ENCODE assay signal across 12 cellular contexts in the genomic region with DNA sequence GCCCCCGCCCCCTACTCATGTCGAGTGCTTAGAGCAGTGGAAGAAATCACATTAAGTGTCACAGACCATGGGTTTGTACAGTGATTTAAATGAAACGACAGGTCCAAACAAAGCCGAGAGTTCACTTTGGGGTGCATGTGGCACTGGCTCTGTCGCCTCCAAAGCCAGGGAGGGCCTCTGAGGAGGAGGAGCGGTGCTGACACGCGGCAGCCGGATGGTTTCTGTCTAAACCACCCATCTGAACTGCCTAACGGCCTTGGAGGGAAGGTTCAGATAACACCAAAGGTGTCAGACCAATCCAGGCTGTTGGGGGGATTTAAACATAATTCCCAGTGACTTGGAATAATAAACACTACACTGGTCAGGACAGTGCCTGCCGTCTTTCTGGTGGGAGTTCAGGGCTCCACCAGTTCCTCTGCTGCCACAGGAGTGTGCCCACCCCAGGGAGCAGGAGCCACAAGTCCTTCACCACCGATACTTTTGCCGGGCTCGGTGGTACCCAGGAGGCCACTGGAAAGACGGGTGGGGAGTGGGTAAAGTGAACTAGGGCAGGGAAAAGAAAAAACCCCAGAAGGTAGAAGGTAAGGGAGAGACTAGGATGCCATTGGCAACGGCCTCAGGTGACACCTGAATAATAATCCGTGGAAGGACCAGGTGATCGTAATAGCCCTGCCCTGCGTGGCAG.
DNase-seq lines count a peak whose midpoint lies in the region; ATAC-seq, FAIRE-seq and TF ChIP-seq lines count a peak whose summit lies in the region.
"Had no signal": no experiment of that assay in that cellular context is flagged by ENCODE, and none has a peak within 500 bp of the region (broad histone marks: within the 10 kb centered on the region; RNA-seq: fewer than 3 reads in every experiment).

No MANE protein-coding gene starts in this region.

- POLR2A ChIA-PET in SK-N-SH (lab: Yijun Ruan, JAX): interaction anchor here (0.6 to 0.7 kb wide), 2 partner anchors 97 to 130 kb away, joined by 3 to 6 read pairs; no protein-coding TSS in a partner anchor
- POLR2A ChIA-PET in activated CD8-positive, alpha-beta T cell treated with anti-CD3 and anti-CD28 coated beads, Interleukin-2, amount 10 ng/mL, durations not matched to agents 7 days and 5 days (lab: Charles Lee): interaction anchor here (0.7 to 2.0 kb wide), 8 partner anchors 12 to 257 kb away, joined by 3 to 5 read pairs (median 4); no protein-coding TSS in a partner anchor

- no peak for FAIRE-seq in keratinocyte (lab: Jason Lieb, UNC)
- FAIRE-seq: A204.1, colon had no signal

- H3F3A ChIP-seq in SK-N-SH (replicated peaks; ENCODE audit: insufficient read depth): peaks cover 30% of the 10 kb centered on the region

- H3K9me2 ChIP-seq in SK-N-SH: no peaks in the 10 kb centered on the region

- peaks cover 70% of the 10 kb centered on the region for H3K4me1 Mint-ChIP-seq in activated CD8-positive, alpha-beta T cell treated with anti-CD3 and anti-CD28 coated beads, Interleukin-2, amount 10 ng/mL, durations not matched to agents 7 days and 5 days (ENCODE audit: low read depth)

- H3K4me3 Mint-ChIP-seq in activated CD8-positive, alpha-beta T cell treated with anti-CD3 and anti-CD28 coated beads, Interleukin-2, amount 10 ng/mL, durations not matched to agents 7 days and 5 days: peak overlapping the region; percentile 79

- peaks cover 4% of the 10 kb centered on the region for H3K9me1 ChIP-seq in keratinocyte (ENCODE audit: control insufficient read depth, extremely low read depth, insufficient read depth, low read length)

- peaks cover 11% of the 10 kb centered on the region for H3K36me3 Mint-ChIP-seq in activated CD8-positive, alpha-beta T cell treated with anti-CD3 and anti-CD28 coated beads, Interleukin-2, amount 10 ng/mL, durations not matched to agents 7 days and 5 days (ENCODE audit: low read depth)

- H3K9me3 Mint-ChIP-seq in activated CD8-positive, alpha-beta T cell treated with anti-CD3 and anti-CD28 coated beads, Interleukin-2, amount 10 ng/mL, durations not matched to agents 7 days and 5 days (ENCODE audit: insufficient read depth): no peaks in the 10 kb centered on the region

- peak overlapping the region; percentile 95 for H3K27ac Mint-ChIP-seq in activated CD8-positive, alpha-beta T cell treated with anti-CD3 and anti-CD28 coated beads, Interleukin-2, amount 10 ng/mL, durations not matched to agents 7 days and 5 days

- CTCF ChIA-PET in SK-N-SH (lab: Yijun Ruan, JAX): interaction anchor here (0.7 to 4.2 kb wide), 28 partner anchors 8 to 1698 kb away, joined by 3 to 68 read pairs (median 6); no protein-coding TSS in a partner anchor
- CTCF ChIA-PET in activated CD8-positive, alpha-beta T cell treated with anti-CD3 and anti-CD28 coated beads, Interleukin-2, amount 10 ng/mL, durations not matched to agents 7 days and 5 days (lab: Charles Lee): interaction anchor here (0.6 to 3.4 kb wide), 33 partner anchors 10 to 1006 kb away, joined by 3 to 32 read pairs (median 4); a partner anchor contains a TSS

- H3K4me3 ChIP-seq in SK-N-SH (ENCODE audit: low read depth in 2 of 2, low read length in 1 of 2) (peak overlapping the region; percentile 9 to 56), keratinocyte (ENCODE audit: control insufficient read depth in 2 of 3, extremely low read depth in 1 of 3, insufficient read depth in 2 of 3, low read depth in 1 of 3, low read length in 3 of 3) (no peak overlapping the region), suprapubic skin (peak overlapping the region; percentile 20)

- TF ChIP-seq EP300 in SK-N-SH (IDR thresholded peaks at IDR 0.05; ENCODE audit: borderline replicate concordance in 1 of 2, low read depth in 1 of 2, low read length in 1 of 2) (no peak), suprapubic skin (IDR thresholded peaks at IDR 0.05) (no peak)

- H3K36me3 ChIP-seq in SK-N-SH (replicated peaks in 1 of 2; ENCODE audit: control insufficient read depth in 1 of 2, insufficient read depth in 2 of 2, low read length in 1 of 2): peaks cover 0 to 5% of the 10 kb centered on the region in 2 experiments
- peaks cover 6 to 9% of the 10 kb centered on the region in 2 experiments for H3K36me3 ChIP-seq in keratinocyte (ENCODE audit: control insufficient read depth in 2 of 2, extremely low read depth in 1 of 2, insufficient read depth in 2 of 2, low read length in 2 of 2)
- peaks cover under 1% of the 10 kb centered on the region for H3K36me3 ChIP-seq in suprapubic skin

- no peaks in the 10 kb centered on the region for H3K27me3 ChIP-seq in SK-N-SH (ENCODE audit: insufficient read depth)
- no peaks in the 10 kb centered on the region for H3K27me3 ChIP-seq in keratinocyte (ENCODE audit: control insufficient read depth, extremely low read depth, insufficient read depth, low read length)
- H3K27me3 ChIP-seq in suprapubic skin: no peaks in the 10 kb centered on the region

- peak overlapping the region; percentile 80 to 97 for H3K27ac ChIP-seq in SK-N-SH (ENCODE audit: low read depth in 2 of 2, low read length in 1 of 2)
- peak overlapping the region; percentile 18 for H3K27ac ChIP-seq in keratinocyte (ENCODE audit: control insufficient read depth, insufficient read depth, low read length)
- H3K27ac ChIP-seq in suprapubic skin: peak overlapping the region; percentile 73

- H4K20me1 ChIP-seq in SK-N-SH (ENCODE audit: insufficient read depth): peaks cover 96% of the 10 kb centered on the region
- peaks cover 24% of the 10 kb centered on the region for H4K20me1 ChIP-seq in keratinocyte (ENCODE audit: control insufficient read depth, extremely low read depth, insufficient read depth, low read length)

- no peak for ATAC-seq in SK-N-SH treated with all-trans-retinoic acid at 6 μM for 48 hours
- no peak for ATAC-seq in activated CD8-positive, alpha-beta T cell treated with anti-CD3 and anti-CD28 coated beads, Interleukin-2, amount 10 ng/mL, durations not matched to agents 7 days and 5 days

- peaks cover 38 to 62% of the 10 kb centered on the region in 2 experiments for H3K4me1 ChIP-seq in SK-N-SH (ENCODE audit: control insufficient read depth in 1 of 2, insufficient read depth in 2 of 2, low read depth in 1 of 2, low read length in 1 of 2)
- H3K4me1 ChIP-seq in keratinocyte (ENCODE audit: control insufficient read depth, extremely low read depth, insufficient read depth, low read length): peaks cover 21% of the 10 kb centered on the region
- H3K4me1 ChIP-seq in suprapubic skin: peaks cover 77% of the 10 kb centered on the region

- H3K4me2 ChIP-seq in SK-N-SH: peak overlapping the region; percentile 83
- H3K4me2 ChIP-seq in keratinocyte (ENCODE audit: control insufficient read depth, extremely low read depth, insufficient read depth, low read depth, low read length): peak overlapping the region; percentile 63

- H3K79me2 ChIP-seq in SK-N-SH (ENCODE audit: insufficient read depth) (peaks cover 84% of the 10 kb centered on the region), keratinocyte (ENCODE audit: control insufficient read depth, insufficient read depth, low read length) (peaks cover 83% of the 10 kb centered on the region)

- no peaks in the 10 kb centered on the region for H3K9me3 ChIP-seq in SK-N-SH
- H3K9me3 ChIP-seq in keratinocyte (ENCODE audit: control insufficient read depth, low read depth, low read length): no peaks in the 10 kb centered on the region
- no peaks in the 10 kb centered on the region for H3K9me3 ChIP-seq in suprapubic skin

- WGBS in SK-N-SH (ENCODE audit: low lambda C conversion rate): 73% methylated on average over 17 of the region's 19 CpGs
- 46% methylated on average over 19 of the region's 19 CpGs for WGBS in suprapubic skin

- H2AFZ ChIP-seq in SK-N-SH (ENCODE audit: low read depth) (no peak overlapping the region), keratinocyte (ENCODE audit: control insufficient read depth, low read length) (no peak overlapping the region)

- no peaks in the 10 kb centered on the region for H3K27me3 Mint-ChIP-seq in activated CD8-positive, alpha-beta T cell treated with anti-CD3 and anti-CD28 coated beads, Interleukin-2, amount 10 ng/mL, durations not matched to agents 7 days and 5 days (ENCODE audit: low read depth)

- TF ChIP-seq POLR2A in suprapubic skin (IDR thresholded peaks at IDR 0.05): no peak

- dilution Hi-C loops in keratinocyte (cut with MboI; ENCODE audit: extremely low pct_ligation_motif_present, low sequenced_read_pairs): no loop called here

- peak overlapping the region; percentile 48; the same call in 1 of the 2 replicates for H3K9ac ChIP-seq in SK-N-SH
- H3K9ac ChIP-seq in keratinocyte (ENCODE audit: control insufficient read depth, extremely low read depth, insufficient read depth, low read length): no peak overlapping the region

- DNase-seq in SK-N-SH (no peak), keratinocyte (ENCODE audit: low read depth, low spot score) (no peak), suprapubic skin (ENCODE audit: low spot score in 2 of 2) (no peak), mucosa of gallbladder (ENCODE audit: low spot score) (no peak), NOMO-1 treated with DMSO at 0.1 percent for 48 hours (lab: John Stamatoyannopoulos, UW; ENCODE audit: unreplicated experiment) (no peak)
- DNase-seq in activated CD8-positive, alpha-beta T cell treated with anti-CD3 and anti-CD28 coated beads, Interleukin-2, amount 10 ng/mL, durations not matched to agents 7 days and 5 days: no peak
- no peak for DNase-seq in activated CD8-positive, alpha-beta memory T cell treated with anti-CD3 and anti-CD28 coated beads, Interleukin-2, amount 50 U/mL, for 48 hours
- DNase-seq: occipital lobe, SIG-M5 had no signal

- TF ChIP-seq CTCF in SK-N-SH (IDR thresholded peaks at IDR 0.05): no peak
- no peak for TF ChIP-seq CTCF in keratinocyte (optimal IDR thresholded peaks at IDR 0.05 in 1 of 3, IDR thresholded peaks at IDR 0.05 in 1 of 3, conservative IDR thresholded peaks at IDR 0.05 in 1 of 3; ENCODE audit: extremely low read depth in 1 of 3, insufficient read depth in 2 of 3, low read length in 3 of 3)
- no peak for TF ChIP-seq CTCF in suprapubic skin (IDR thresholded peaks at IDR 0.05)

- TF ChIP-seq RAD21 in SK-N-SH (IDR thresholded peaks at IDR 0.05; ENCODE audit: low read length): no peak

TF ChIP-seq in SK-N-SH, 30 proteins besides CTCF, POLR2A, EP300 and RAD21 (continues in another document):
- TF ChIP-seq YY1 (IDR thresholded peaks at IDR 0.05; ENCODE audit: low read depth): no peak
- TF ChIP-seq, protein P1, sequence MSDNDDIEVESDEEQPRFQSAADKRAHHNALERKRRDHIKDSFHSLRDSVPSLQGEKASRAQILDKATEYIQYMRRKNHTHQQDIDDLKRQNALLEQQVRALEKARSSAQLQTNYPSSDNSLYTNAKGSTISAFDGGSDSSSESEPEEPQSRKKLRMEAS (IDR thresholded peaks at IDR 0.05; ENCODE audit: low read depth): no peak
- no peak for TF ChIP-seq FOSL2 (IDR thresholded peaks at IDR 0.05; ENCODE audit: borderline replicate concordance, low read depth)

TF ChIP-seq in SK-N-SH treated with all-trans-retinoic acid at 6 μM for 48 hours, 23 proteins besides CTCF, POLR2A, EP300 and RAD21 (continues in another document):
- no peak for TF ChIP-seq TCF4 (CRISPR knock-in tag; IDR thresholded peaks at IDR 0.05; ENCODE audit: borderline replicate concordance)
- TF ChIP-seq ZNF70 (CRISPR knock-in tag; IDR thresholded peaks at IDR 0.05): no peak
- TF ChIP-seq CSDC2 (CRISPR knock-in tag; IDR thresholded peaks at IDR 0.05): no peak
- TF ChIP-seq SNAI2 (CRISPR knock-in tag; IDR thresholded peaks at IDR 0.05): no peak
- no peak for TF ChIP-seq OSR1 (CRISPR knock-in tag; IDR thresholded peaks at IDR 0.05)
- no peak for TF ChIP-seq ZC3H10 (CRISPR knock-in tag; IDR thresholded peaks at IDR 0.05)
- no peak for TF ChIP-seq ZFP3 (CRISPR knock-in tag; IDR thresholded peaks at IDR 0.05)

Comparison
In these comparisons a context has a peak if more than half of its experiments do, and no peak if none do; other contexts are left out.
1. H3K27ac ChIP-seq: peak in every context shown above with its lines; median percentile 88 in SK-N-SH; 73 in suprapubic skin; 18 in keratinocyte.
2. H3K4me3 ChIP-seq: peak in SK-N-SH (2 of 2) and suprapubic skin (single experiment); none in keratinocyte (0 of 3).